Comparison of ENCODE assay signal across 18 cellular contexts in genomic region chr3:122294365-122294764, GRCh38. TPM values are rescaled to one million over a fixed set of nuclear protein-coding genes. Genes with fewer than 3 reads are reported as not detected.
"Had no signal": no experiment of that assay in that cellular context is flagged by ENCODE, and none has a peak within 500 bp of the region (broad histone marks: within the 10 kb centered on the region; RNA-seq: fewer than 3 reads in every experiment).

No MANE protein-coding gene starts in this region.

- DNase-seq: activated B cell treated with CpG ODN at 0.5 μM for 24 hours; activated CD4-positive, alpha-beta T cell treated with anti-CD3 and anti-CD28 coated beads for 48 hours; activated CD8-positive, alpha-beta memory T cell treated with anti-CD3 and anti-CD28 coated beads, Interleukin-2, amount 50 U/mL, for 48 hours; activated CD8-positive, alpha-beta T cell treated with anti-CD3 and anti-CD28 coated beads, Interleukin-2, amount 10 ng/mL, durations not matched to agents 7 days and 5 days; activated gamma-delta T cell; activated T-cell treated with anti-CD3 and anti-CD28 coated beads, Interleukin-2, amount 50 U/mL, for 72 hours; brain microvascular endothelial cell; effector CD8-positive, alpha-beta T cell; foreskin melanocyte; heart right ventricle; left colon; stimulated activated CD4-positive, alpha-beta T cell treated with anti-CD3 and anti-CD28 coated beads, Interleukin-12 subunit alpha, Interleukin-12 subunit beta, amount 100 ng/mL, for 4 hours; tibial artery had no signal

- H3K27ac Mint-ChIP-seq: activated B cell treated with CpG ODN at 0.5 μM for 24 hours; activated CD8-positive, alpha-beta T cell treated with anti-CD3 and anti-CD28 coated beads, Interleukin-2, amount 10 ng/mL, durations not matched to agents 7 days and 5 days; activated naive CD8-positive, alpha-beta T cell; activated T-cell treated with anti-CD3 and anti-CD28 coated beads, Interleukin-2, amount 50 U/mL, for 72 hours; natural killer cell treated with Interleukin-12 subunit alpha and Interleukin-12 subunit beta and Interleukin-15 and Interleukin-18, amount 100 ng/mL, for 72 hours; stimulated activated effector memory CD8-positive, alpha-beta T cell treated with anti-CD3 and anti-CD28 coated beads, Interleukin-12 subunit alpha, Interleukin-12 subunit beta, amount 100 ng/mL, for 72 hours had no signal

- H3K27me3 ChIP-seq: heart right ventricle, tibial artery had no signal

- H3K9me3 ChIP-seq: heart right ventricle, tibial artery had no signal

- ATAC-seq: activated CD8-positive, alpha-beta T cell treated with anti-CD3 and anti-CD28 coated beads, Interleukin-2, amount 10 ng/mL, durations not matched to agents 7 days and 5 days; activated T-cell treated with anti-CD3 and anti-CD28 coated beads, Interleukin-2, amount 50 U/mL, for 72 hours; left colon; natural killer cell treated with Interleukin-12 subunit alpha and Interleukin-12 subunit beta and Interleukin-15 and Interleukin-18, amount 100 ng/mL, for 72 hours had no signal

- H3K36me3 Mint-ChIP-seq: activated naive CD8-positive, alpha-beta T cell; natural killer cell treated with Interleukin-12 subunit alpha and Interleukin-12 subunit beta and Interleukin-15 and Interleukin-18, amount 100 ng/mL, for 72 hours; stimulated activated effector memory CD8-positive, alpha-beta T cell treated with anti-CD3 and anti-CD28 coated beads, Interleukin-12 subunit alpha, Interleukin-12 subunit beta, amount 100 ng/mL, for 72 hours had no signal

- H3K4me3 Mint-ChIP-seq: activated B cell treated with CpG ODN at 0.5 μM for 24 hours; activated CD8-positive, alpha-beta T cell treated with anti-CD3 and anti-CD28 coated beads, Interleukin-2, amount 10 ng/mL, durations not matched to agents 7 days and 5 days; activated naive CD8-positive, alpha-beta T cell; activated T-cell treated with anti-CD3 and anti-CD28 coated beads, Interleukin-2, amount 50 U/mL, for 72 hours; natural killer cell treated with Interleukin-12 subunit alpha and Interleukin-12 subunit beta and Interleukin-15 and Interleukin-18, amount 100 ng/mL, for 72 hours; stimulated activated effector memory CD8-positive, alpha-beta T cell treated with anti-CD3 and anti-CD28 coated beads, Interleukin-12 subunit alpha, Interleukin-12 subunit beta, amount 100 ng/mL, for 72 hours had no signal

- H3K27ac ChIP-seq: brain microvascular endothelial cell, tibial artery had no signal

- H3K4me1 ChIP-seq: tibial artery had no signal

- H3K4me3 ChIP-seq: heart right ventricle, tibial artery had no signal

- H3K27me3 Mint-ChIP-seq: activated naive CD8-positive, alpha-beta T cell had no signal

- H3K9me3 Mint-ChIP-seq: activated B cell treated with CpG ODN at 0.5 μM for 24 hours; activated T-cell treated with anti-CD3 and anti-CD28 coated beads, Interleukin-2, amount 50 U/mL, for 72 hours; natural killer cell treated with Interleukin-12 subunit alpha and Interleukin-12 subunit beta and Interleukin-15 and Interleukin-18, amount 100 ng/mL, for 72 hours; stimulated activated effector memory CD8-positive, alpha-beta T cell treated with anti-CD3 and anti-CD28 coated beads, Interleukin-12 subunit alpha, Interleukin-12 subunit beta, amount 100 ng/mL, for 72 hours had no signal

- H3K36me3 ChIP-seq: brain microvascular endothelial cell, heart right ventricle, tibial artery had no signal

RNA-seq across cellular contexts. Expression of gene CSTA, which starts 30.7 kb away (rescaled TPM):
- total RNA-seq: activated B cell treated with CpG ODN at 0.5 μM for 24 hours; activated CD8-positive, alpha-beta T cell treated with anti-CD3 and anti-CD28 coated beads, Interleukin-2, amount 10 ng/mL, durations not matched to agents 7 days and 5 days; endothelial cell of umbilical vein; natural killer cell treated with Interleukin-12 subunit alpha and Interleukin-12 subunit beta and Interleukin-15 and Interleukin-18, amount 100 ng/mL, for 72 hours; T-helper 2 cell treated with Interferon-gamma antibody and Interleukin-4, amounts not matched to agents 100 ng/mL and 5 ng/mL, for 36 hours had no signal
- polyA plus RNA-seq: endothelial cell of umbilical vein had no signal
